Comparison of ENCODE assay signal across 9 cellular contexts in the genomic region with DNA sequence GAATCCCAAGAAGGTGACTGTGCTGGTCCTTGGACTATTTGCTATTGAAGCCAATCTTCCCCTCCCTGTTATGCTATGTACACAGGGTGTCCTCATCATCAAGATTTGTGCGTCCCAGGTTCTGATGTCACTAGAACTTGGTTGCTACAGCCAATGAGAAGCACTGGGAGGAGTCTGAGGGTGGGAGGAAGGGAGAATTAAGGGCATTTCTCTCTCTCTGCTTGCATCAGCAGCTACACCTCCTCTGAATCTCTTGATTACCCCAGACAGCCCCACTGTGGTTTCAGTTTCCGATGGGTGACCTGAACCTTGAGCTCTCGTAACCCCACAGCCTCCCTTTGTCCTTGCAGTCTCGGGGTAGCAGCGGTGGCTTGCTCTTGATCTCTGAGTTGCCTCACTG.
DNase-seq lines count a peak whose midpoint lies in the region; ATAC-seq and TF ChIP-seq lines count a peak whose summit lies in the region.
"Had no signal": no experiment of that assay in that cellular context is flagged by ENCODE, and none has a peak within 500 bp of the region (broad histone marks: within the 10 kb centered on the region; RNA-seq: fewer than 3 reads in every experiment).

No MANE protein-coding gene starts in this region.

- TF ChIP-seq CTCF in NB4 (IDR thresholded peaks at IDR 0.05; ENCODE audit: low read depth, low read length) = no peak

- no peaks in the 10 kb centered on the region for H3K79me1 ChIP-seq in neuronal stem cell (ENCODE audit: low read depth, low read length)

- H3K4me3 ChIP-seq in NB4 (ENCODE audit: low read depth, low read length) (no peak overlapping the region), neuronal stem cell (ENCODE audit: low read length in 2 of 2) (no peak overlapping the region)

- no peak overlapping the region for H3K9ac ChIP-seq in neuronal stem cell (ENCODE audit: low read depth, low read length, poor library complexity)

- H4K91ac ChIP-seq in neuronal stem cell (ENCODE audit: low read depth, low read length, poor library complexity) = no peak overlapping the region

- H2BK120ac ChIP-seq in neuronal stem cell (ENCODE audit: low read depth, low read length) = no peak overlapping the region

- peak; percentile 23 for DNase-seq in NB4 (ENCODE audit: low read depth)
- DNase-seq in natural killer cell treated with Interleukin-12 subunit alpha and Interleukin-12 subunit beta and Interleukin-15 and Interleukin-18, amount 100 ng/mL, for 72 hours (ENCODE audit: low spot score) = peak; percentile 66
- no peak for DNase-seq in DMS79 treated with DMSO at 0.1 percent for 48 hours (lab: John Stamatoyannopoulos, UW)
- DNase-seq in neuronal stem cell (ENCODE audit: low spot score) = no peak
- DNase-seq: cerebellar nuclear complex, head of caudate nucleus had no signal

- no peak overlapping the region for H3K4ac ChIP-seq in neuronal stem cell (ENCODE audit: low read length)

- H3K14ac ChIP-seq in neuronal stem cell (ENCODE audit: low read length) = no peak overlapping the region

- H3K18ac ChIP-seq in neuronal stem cell (ENCODE audit: low read length) = no peak overlapping the region

- H3K9me3 ChIP-seq in neuronal stem cell (replicated peaks in 1 of 2; ENCODE audit: control insufficient read depth in 2 of 2, insufficient read depth in 1 of 2, low read depth in 1 of 2, low read length in 2 of 2) = no peaks in the 10 kb centered on the region

- H3K36me3 Mint-ChIP-seq in natural killer cell treated with Interleukin-12 subunit alpha and Interleukin-12 subunit beta and Interleukin-15 and Interleukin-18, amount 100 ng/mL, for 72 hours = no peaks in the 10 kb centered on the region

- no peak overlapping the region for H3K27ac ChIP-seq in neuronal stem cell (replicated peaks; ENCODE audit: low read length)

- H3K9me3 Mint-ChIP-seq in natural killer cell treated with Interleukin-12 subunit alpha and Interleukin-12 subunit beta and Interleukin-15 and Interleukin-18, amount 100 ng/mL, for 72 hours = no peaks in the 10 kb centered on the region

- no peak overlapping the region for H2AK5ac ChIP-seq in neuronal stem cell (ENCODE audit: low read depth, low read length)

- H3K36me3 ChIP-seq in neuronal stem cell (replicated peaks in 1 of 2; ENCODE audit: control insufficient read depth in 2 of 2, insufficient read depth in 2 of 2, low read length in 2 of 2) = no peaks in the 10 kb centered on the region

- H3K4me2 ChIP-seq in neuronal stem cell (ENCODE audit: insufficient read depth, low read length, poor library complexity, severe bottlenecking) = no peak overlapping the region

- H3K4me1 ChIP-seq in neuronal stem cell (ENCODE audit: control insufficient read depth in 2 of 2, insufficient read depth in 1 of 2, low read depth in 1 of 2, low read length in 2 of 2) = peaks cover 0 to 1% of the 10 kb centered on the region in 2 donors

- H2BK12ac ChIP-seq in neuronal stem cell (ENCODE audit: low read length) = no peak overlapping the region

- no peak for TF ChIP-seq POLR2A in NB4 (IDR thresholded peaks at IDR 0.05; ENCODE audit: extremely low read depth, insufficient read length)

- peaks cover 0 to 4% (median 0%) of the 10 kb centered on the region in 3 experiments for H3K27me3 ChIP-seq in neuronal stem cell (ENCODE audit: control insufficient read depth in 3 of 3, insufficient read depth in 3 of 3, low read depth in 1 of 3, low read length in 3 of 3)

- peaks cover 4 to 12% of the 10 kb centered on the region in 2 donors for H3K4me1 Mint-ChIP-seq in natural killer cell treated with Interleukin-12 subunit alpha and Interleukin-12 subunit beta and Interleukin-15 and Interleukin-18, amount 100 ng/mL, for 72 hours (ENCODE audit: low read depth in 2 of 2)

- no peaks in the 10 kb centered on the region for H3K27me3 Mint-ChIP-seq in natural killer cell treated with Interleukin-12 subunit alpha and Interleukin-12 subunit beta and Interleukin-15 and Interleukin-18, amount 100 ng/mL, for 72 hours

- no peak overlapping the region for H3K27ac Mint-ChIP-seq in natural killer cell treated with Interleukin-12 subunit alpha and Interleukin-12 subunit beta and Interleukin-15 and Interleukin-18, amount 100 ng/mL, for 72 hours

- H2BK15ac ChIP-seq in neuronal stem cell (ENCODE audit: low read length) = no peak overlapping the region

- ATAC-seq in GM18511 (IDR thresholded peaks at IDR 0.05; ENCODE audit: unreplicated experiment) = peak; percentile 76
- ATAC-seq in GM19468 (IDR thresholded peaks at IDR 0.05; ENCODE audit: extremely low read depth, unreplicated experiment) = peak; percentile 52
- ATAC-seq in natural killer cell treated with Interleukin-12 subunit alpha and Interleukin-12 subunit beta and Interleukin-15 and Interleukin-18, amount 100 ng/mL, for 72 hours = peak; percentile 73 to 93
- no peak for ATAC-seq in GM19455 (IDR thresholded peaks at IDR 0.05; ENCODE audit: unreplicated experiment)

- H3K23ac ChIP-seq in neuronal stem cell (ENCODE audit: low read depth, low read length, poor library complexity) = no peak overlapping the region

- WGBS in neuronal stem cell (ENCODE audit: extremely low coverage in 2 of 2, insufficient read length in 2 of 2, insufficient replicate concordance in 1 of 2), 2 donors = no CpG with 5 or more reads among the region's 5 CpGs

- no peak overlapping the region for H3K4me3 Mint-ChIP-seq in natural killer cell treated with Interleukin-12 subunit alpha and Interleukin-12 subunit beta and Interleukin-15 and Interleukin-18, amount 100 ng/mL, for 72 hours

- H4K8ac ChIP-seq in neuronal stem cell (ENCODE audit: low read depth, low read length) = no peak overlapping the region

- H2AFZ ChIP-seq in neuronal stem cell (ENCODE audit: low read length) = no peak overlapping the region

- H2BK5ac ChIP-seq in neuronal stem cell (ENCODE audit: low read length) = no peak overlapping the region

Comparison
In these comparisons a context has a peak if more than half of its experiments do, and no peak if none do; other contexts are left out.
1. DNase-seq: peak in NB4 (single experiment) and natural killer cell treated with Interleukin-12 subunit alpha and Interleukin-12 subunit beta and Interleukin-15 and Interleukin-18, amount 100 ng/mL, for 72 hours (single experiment); none in DMS79 treated with DMSO at 0.1 percent for 48 hours (single experiment) and neuronal stem cell (single experiment).